36 cellular contexts compared by ENCODE assay signal in genomic region chr2:208464205-208464604, GRCh38. TPM values are rescaled to one million over a fixed set of nuclear protein-coding genes. Genes with fewer than 3 reads are reported as not detected.
DNase-seq lines count a peak whose midpoint lies in the region; TF ChIP-seq lines count a peak whose summit lies in the region.
"Had no signal": no experiment of that assay in that cellular context is flagged by ENCODE, and none has a peak within 500 bp of the region (broad histone marks: within the 10 kb centered on the region; RNA-seq: fewer than 3 reads in every experiment).

No MANE protein-coding gene starts in this region.

- no peaks in the 10 kb centered on the region for H3K4me1 ChIP-seq in endodermal cell (ENCODE audit: control insufficient read depth, insufficient read depth, low read length)
- H3K4me1 ChIP-seq in mesendoderm (ENCODE audit: control insufficient read depth, low read depth, low read length): no peaks in the 10 kb centered on the region
- H3K4me1 ChIP-seq in vagina: no peaks in the 10 kb centered on the region
- H3K4me1 ChIP-seq: A549; BLaER1; BLaER1 treated with 17β-estradiol and CSF1 and Interleukin-3, amounts not matched to agents 10 nM and 100 nM had no signal

- no peaks in the 10 kb centered on the region for H3K79me2 ChIP-seq in mesendoderm (ENCODE audit: control insufficient read depth, insufficient read depth, low read length)

- no peak overlapping the region for H2BK15ac ChIP-seq in mesendoderm (replicated peaks; ENCODE audit: low read depth)

- H3K9me3 Mint-ChIP-seq in endodermal cell: no peaks in the 10 kb centered on the region
- H3K9me3 Mint-ChIP-seq: CD14-positive monocyte; CD4-positive, alpha-beta memory T cell; CD4-positive, alpha-beta T cell; CD8-positive, alpha-beta T cell had no signal

- H3K36me3 Mint-ChIP-seq in endodermal cell (ENCODE audit: low read depth): no peaks in the 10 kb centered on the region
- H3K36me3 Mint-ChIP-seq: CD14-positive monocyte; CD4-positive, alpha-beta memory T cell; CD4-positive, CD25-positive, alpha-beta regulatory T cell; CD8-positive, alpha-beta memory T cell; CD8-positive, alpha-beta T cell had no signal

- no peaks in the 10 kb centered on the region for H3K36me3 ChIP-seq in endodermal cell (ENCODE audit: control insufficient read depth, insufficient read depth, low read length)
- H3K36me3 ChIP-seq in mesendoderm (ENCODE audit: control insufficient read depth, insufficient read depth, low read length): no peaks in the 10 kb centered on the region
- no peaks in the 10 kb centered on the region for H3K36me3 ChIP-seq in vagina
- H3K36me3 ChIP-seq: BE2C; BLaER1; BLaER1 treated with 17β-estradiol and CSF1 and Interleukin-3, amounts not matched to agents 10 nM and 100 nM had no signal

- no peak overlapping the region for H3K4me2 ChIP-seq in mesendoderm (ENCODE audit: low read length)
- H3K4me2 ChIP-seq: A549; BLaER1; BLaER1 treated with 17β-estradiol and CSF1 and Interleukin-3, amounts not matched to agents 10 nM and 100 nM had no signal

- H2BK5ac ChIP-seq in mesendoderm (ENCODE audit: low read length): no peak overlapping the region

- H3K4me3 ChIP-seq in endodermal cell (ENCODE audit: low read length): no peak overlapping the region
- no peak overlapping the region for H3K4me3 ChIP-seq in mesendoderm (ENCODE audit: low read length)
- H3K4me3 ChIP-seq in vagina: no peak overlapping the region
- H3K4me3 ChIP-seq: A549; BLaER1; BLaER1 treated with 17β-estradiol and CSF1 and Interleukin-3, amounts not matched to agents 10 nM and 100 nM had no signal

- H4K5ac ChIP-seq in mesendoderm (ENCODE audit: low read length): no peak overlapping the region

- WGBS in endodermal cell (ENCODE audit: insufficient coverage in 1 of 2, insufficient read length in 1 of 2), 2 experiments: 80 to 86% methylated on average over 1 to 8 of the region's 8 CpGs
- no CpG with 5 or more reads among the region's 8 CpGs for WGBS in mesendoderm (ENCODE audit: extremely low coverage, insufficient coverage, low lambda C conversion rate)

- H2AK5ac ChIP-seq in mesendoderm (ENCODE audit: low read length): no peak overlapping the region

- H3K4me3 Mint-ChIP-seq in endodermal cell: no peak overlapping the region
- H3K4me3 Mint-ChIP-seq: B cell; CD14-positive monocyte; CD4-positive, alpha-beta memory T cell; CD4-positive, alpha-beta T cell; CD4-positive, CD25-positive, alpha-beta regulatory T cell; CD8-positive, alpha-beta memory T cell; CD8-positive, alpha-beta T cell had no signal

- no peak for TF ChIP-seq POLR2A in vagina (IDR thresholded peaks at IDR 0.05)

- no peak overlapping the region for H3K23ac ChIP-seq in mesendoderm (ENCODE audit: low read length)

- DNase-seq in endodermal cell: peak; percentile 79
- DNase-seq in mesendoderm: peak; percentile 24
- no peak for DNase-seq in kidney tubule cell (ENCODE audit: low spot score)
- DNase-seq in vagina (ENCODE audit: extremely low spot score in 2 of 2): no peak
- DNase-seq: 8988T; ACHN; AML-193; BE2C; C1 segment of cervical spinal cord; Caco-2; Calu3; CD4-positive, alpha-beta memory T cell; CD4-positive, alpha-beta T cell; CD4-positive, CD25-positive, alpha-beta regulatory T cell; CD8-positive, alpha-beta memory T cell; CD8-positive, alpha-beta T cell; COR-L47; DMS 273 treated with DMSO at 0.1 percent for 48 hours; DMS153; DMS53; DMS79; DMS79 treated with DMSO at 0.1 percent for 48 hours; DND-41; EL had no signal

- no peaks in the 10 kb centered on the region for H3K9me3 ChIP-seq in endodermal cell (ENCODE audit: control insufficient read depth, low read length)
- H3K9me3 ChIP-seq in vagina: no peaks in the 10 kb centered on the region
- H3K9me3 ChIP-seq: A549; BE2C; BLaER1; BLaER1 treated with 17β-estradiol and CSF1 and Interleukin-3, amounts not matched to agents 10 nM and 100 nM had no signal

- no peak overlapping the region for H3K27ac ChIP-seq in endodermal cell (ENCODE audit: low read depth, low read length)
- H3K27ac ChIP-seq in mesendoderm (ENCODE audit: low read depth, low read length): no peak overlapping the region
- no peak overlapping the region for H3K27ac ChIP-seq in vagina
- H3K27ac ChIP-seq: 22Rv1; A549; BLaER1; BLaER1 treated with 17β-estradiol and CSF1 and Interleukin-3, amounts not matched to agents 10 nM and 100 nM; C4-2B had no signal

- H3K27me3 ChIP-seq in endodermal cell (ENCODE audit: control insufficient read depth, insufficient read depth, low read length, poor library complexity, severe bottlenecking) (no peaks in the 10 kb centered on the region), mesendoderm (ENCODE audit: insufficient read depth, low read length, poor library complexity) (no peaks in the 10 kb centered on the region), vagina (no peaks in the 10 kb centered on the region)
- H3K27me3 ChIP-seq: BE2C; BLaER1; BLaER1 treated with 17β-estradiol and CSF1 and Interleukin-3, amounts not matched to agents 10 nM and 100 nM had no signal

- no peak overlapping the region for H3K9ac ChIP-seq in endodermal cell (ENCODE audit: extremely low read depth, low read length, poor library complexity, severe bottlenecking)
- H3K9ac ChIP-seq in mesendoderm (ENCODE audit: low read length): no peak overlapping the region
- H3K9ac ChIP-seq: BLaER1; BLaER1 treated with 17β-estradiol and CSF1 and Interleukin-3, amounts not matched to agents 10 nM and 100 nM had no signal

- H3K27me3 Mint-ChIP-seq in endodermal cell (ENCODE audit: insufficient read depth): peaks cover 5% of the 10 kb centered on the region
- H3K27me3 Mint-ChIP-seq: B cell; CD4-positive, alpha-beta memory T cell; CD4-positive, CD25-positive, alpha-beta regulatory T cell; CD8-positive, alpha-beta memory T cell had no signal

- no peaks in the 10 kb centered on the region for H3K79me1 ChIP-seq in mesendoderm (ENCODE audit: low read length)

- H2BK120ac ChIP-seq in mesendoderm (ENCODE audit: low read depth, low read length): no peak overlapping the region

- H3K4me1 Mint-ChIP-seq in endodermal cell: peaks cover 8% of the 10 kb centered on the region
- H3K4me1 Mint-ChIP-seq: B cell; CD14-positive monocyte; CD4-positive, alpha-beta memory T cell; CD4-positive, CD25-positive, alpha-beta regulatory T cell; CD8-positive, alpha-beta memory T cell had no signal

- H3K4ac ChIP-seq in mesendoderm (ENCODE audit: low read depth, low read length): no peak overlapping the region

- TF ChIP-seq CTCF in endodermal cell (conservative IDR thresholded peaks at IDR 0.05) (no peak), vagina (IDR thresholded peaks at IDR 0.05) (no peak)

- no peak overlapping the region for H3K27ac Mint-ChIP-seq in endodermal cell
- H3K27ac Mint-ChIP-seq: B cell; CD14-positive monocyte; CD4-positive, alpha-beta memory T cell; CD4-positive, alpha-beta T cell; CD4-positive, CD25-positive, alpha-beta regulatory T cell; CD8-positive, alpha-beta memory T cell; CD8-positive, alpha-beta T cell had no signal

- intact Hi-C loops in vagina (cut with DNase I): no loop called here

- H3K18ac ChIP-seq in mesendoderm (ENCODE audit: low read length): no peak overlapping the region

- H4K8ac ChIP-seq in mesendoderm (ENCODE audit: low read depth, low read length): no peak overlapping the region

- H3K56ac ChIP-seq in mesendoderm (ENCODE audit: low read length): no peak overlapping the region

RNA-seq across cellular contexts. Expression of gene PTH2R, which starts 57.6 kb away (rescaled TPM):
- total RNA-seq in endodermal cell: under 1 TPM in 1 of 2 donors, not detected in 1; 0.37 TPM
- not detected for polyA plus RNA-seq in endodermal cell (2013, experiment 1 of 2)
- not detected for polyA plus RNA-seq in endodermal cell (2013, experiment 2 of 2)
- 0.13 TPM for polyA plus RNA-seq in mesendoderm (2013, experiment 1 of 2)
- polyA plus RNA-seq in mesendoderm (2013, experiment 2 of 2): 0.20 TPM
- not detected for total RNA-seq in vagina
- total RNA-seq: A172; A673; Calu3; CD4-positive, alpha-beta T cell; CD4-positive, CD25-positive, alpha-beta regulatory T cell; CD8-positive, alpha-beta memory T cell; CD8-positive, alpha-beta T cell; Daoy had no signal
- polyA plus RNA-seq: A549; AG04450; BJ; CD4-positive, alpha-beta memory T cell; CD4-positive, CD25-positive, alpha-beta regulatory T cell; CD8-positive, alpha-beta memory T cell had no signal

Comparison
In these comparisons a context has a peak if more than half of its experiments do, and no peak if none do; other contexts are left out.
1. DNase-seq: peak in endodermal cell (single experiment) and mesendoderm (single experiment); none in kidney tubule cell (single experiment) and vagina (0 of 2).